In genomic region chr16:5056347-5056746, GRCh38 we compare ENCODE assay signal across 1 cellular context.
TF ChIP-seq lines count a peak whose summit lies in the region.

No MANE protein-coding gene starts in this region.

TF ChIP-seq in HEK293T, 16 proteins besides CTCF, POLR2A, EP300 and RAD21 (continued from another document):
- TF ChIP-seq ARNT (IDR thresholded peaks at IDR 0.05) (no peak), LEF1 (IDR thresholded peaks at IDR 0.05; ENCODE audit: borderline replicate concordance) (no peak), FOXA1 (IDR thresholded peaks at IDR 0.05) (no peak), SUZ12 (IDR thresholded peaks at IDR 0.05) (no peak), NFRKB (IDR thresholded peaks at IDR 0.05) (no peak), TARDBP (IDR thresholded peaks at IDR 0.05) (no peak), PKNOX1 (IDR thresholded peaks at IDR 0.05) (no peak), HDGF (IDR thresholded peaks at IDR 0.05; ENCODE audit: borderline replicate concordance) (no peak)
